Comparison of ENCODE assay signal across 26 cellular contexts in genomic region chr14:23932639-23933038, GRCh38.
"Had no signal": no experiment of that assay in that cellular context is flagged by ENCODE, and none has a peak within 500 bp of the region (broad histone marks: within the 10 kb centered on the region; RNA-seq: fewer than 3 reads in every experiment).

No MANE protein-coding gene starts in this region.

- H3K27ac Mint-ChIP-seq: natural killer cell; progenitor cell of endocrine pancreas; stimulated activated naive B cell treated with anti-CD40 and anti-IgM and Interleukin-4, amounts not matched to agents 10 μg/mL and 1 μg/mL and 100 μg/mL, for 72 hours had no signal

- H3K36me3 Mint-ChIP-seq: naive B cell; natural killer cell; stimulated activated naive B cell treated with anti-CD40 and anti-IgM and Interleukin-4, amounts not matched to agents 10 μg/mL and 1 μg/mL and 100 μg/mL, for 72 hours had no signal

- H3K9me3 ChIP-seq: left lung, lower lobe of right lung, ovary, right atrium auricular region, stomach, testis, thyroid gland, transverse colon, upper lobe of left lung, vagina had no signal

- H3K36me3 ChIP-seq: left lung, lower lobe of right lung, ovary, right atrium auricular region, stomach, thyroid gland, transverse colon, upper lobe of left lung, vagina had no signal

- FAIRE-seq: keratinocyte had no signal

- H3K4me3 Mint-ChIP-seq: naive B cell; natural killer cell; stimulated activated naive B cell treated with anti-CD40 and anti-IgM and Interleukin-4, amounts not matched to agents 10 μg/mL and 1 μg/mL and 100 μg/mL, for 72 hours had no signal

- H3K4me1 ChIP-seq: left lung, thyroid gland, upper lobe of left lung, vagina had no signal

- DNase-seq: hippocampal formation; left colon; left lung; lower lobe of right lung; mammary epithelial cell; mesenchymal stem cell; naive B cell; natural killer cell; ovary; stimulated activated CD4-positive, alpha-beta T cell treated with anti-CD3 and anti-CD28 coated beads, Interleukin-12 subunit alpha, Interleukin-12 subunit beta, amount 100 ng/mL, for 4 hours; stimulated activated CD4-positive, alpha-beta T cell treated with anti-CD3 and anti-CD28 coated beads, Interleukin-15, amount 100 ng/mL, for 24 hours; stimulated activated CD4-positive, alpha-beta T cell treated with anti-CD3 and anti-CD28 coated beads, Interleukin-2, amount 100 ng/mL, for 24 hours; stimulated activated CD4-positive, alpha-beta T cell treated with anti-CD3 and anti-CD28 coated beads, Interleukin-4, amount 100 ng/mL, for 1 hour; stimulated activated naive B cell treated with anti-CD40 and anti-IgM and Interleukin-4, amounts not matched to agents 10 μg/mL and 1 μg/mL and 100 μg/mL, for 72 hours; stimulated activated naive CD8-positive, alpha-beta T cell treated with anti-CD3 and anti-CD28 coated beads, Interleukin-15, Interleukin-2, amounts not matched to agents 100 U/mL and 50 U/mL, for 24 hours; stomach; testis; thyroid gland; transverse colon; upper lobe of left lung had no signal

- H3K9me3 Mint-ChIP-seq: naive B cell; natural killer cell; stimulated activated naive B cell treated with anti-CD40 and anti-IgM and Interleukin-4, amounts not matched to agents 10 μg/mL and 1 μg/mL and 100 μg/mL, for 72 hours had no signal

- H3K27me3 ChIP-seq: left lung, ovary, right atrium auricular region, testis, thyroid gland, transverse colon, upper lobe of left lung, vagina had no signal

- H3K4me3 ChIP-seq: left lung, lower lobe of right lung, ovary, right atrium auricular region, skin epidermis, stomach, testis, thyroid gland, transverse colon, upper lobe of left lung, vagina had no signal

- ATAC-seq: left colon; left lung; lower lobe of right lung; natural killer cell; sciatic nerve; stimulated activated naive B cell treated with anti-CD40 and anti-IgM and Interleukin-4, amounts not matched to agents 10 μg/mL and 1 μg/mL and 100 μg/mL, for 72 hours; stimulated activated naive CD8-positive, alpha-beta T cell treated with anti-CD3 and anti-CD28 coated beads, Interleukin-15, Interleukin-2, amounts not matched to agents 100 U/mL and 50 U/mL, for 24 hours had no signal

- H3K27ac ChIP-seq: left lung, lower lobe of right lung, ovary, right atrium auricular region, skin epidermis, stomach, thyroid gland, transverse colon, upper lobe of left lung, vagina had no signal

- H3K4me1 Mint-ChIP-seq: naive B cell, natural killer cell had no signal
